9 cellular contexts compared by ENCODE assay signal in the genomic region with DNA sequence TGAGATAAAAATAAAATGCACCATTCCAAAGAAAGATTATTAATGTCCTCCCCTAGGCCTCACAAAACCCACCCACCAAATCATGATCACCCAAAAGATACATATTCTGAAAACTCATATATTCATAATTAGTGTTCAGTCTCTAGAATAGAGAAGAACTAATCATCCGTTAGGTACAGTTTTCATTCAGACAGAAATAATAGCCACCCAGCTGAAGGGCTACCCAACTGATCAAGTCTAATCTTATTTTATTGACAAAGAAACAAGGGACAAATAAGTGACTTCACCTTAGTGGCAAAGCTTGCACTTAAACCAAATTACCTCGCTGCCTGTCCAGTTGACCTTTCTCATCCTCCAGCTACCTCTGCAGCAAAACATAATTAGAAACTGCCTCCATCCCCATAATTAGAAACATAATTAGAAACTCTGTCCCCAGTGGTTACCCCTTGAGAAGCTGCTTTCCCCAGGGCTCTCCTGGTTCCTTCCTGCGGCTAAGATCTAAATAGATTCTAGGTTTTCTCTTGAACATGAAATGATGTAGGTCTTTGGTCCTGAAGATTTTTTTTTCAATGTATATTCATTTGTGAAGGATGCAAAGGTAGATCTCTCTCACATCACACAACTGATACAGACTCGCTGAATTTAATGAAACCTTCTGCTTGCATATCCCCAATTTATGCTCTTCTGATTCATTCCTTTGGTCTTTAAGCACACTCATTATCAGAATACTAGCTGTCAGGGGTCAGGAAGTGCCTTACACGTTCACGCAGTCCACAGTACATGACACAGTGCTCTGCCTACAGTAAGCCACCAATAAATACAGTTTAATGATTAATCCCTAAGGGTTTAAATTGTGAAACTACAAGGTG. TPM values are rescaled to one million over a fixed set of nuclear protein-coding genes. Genes with fewer than 3 reads are reported as not detected.
DNase-seq lines count a peak whose midpoint lies in the region; ATAC-seq, FAIRE-seq and TF ChIP-seq lines count a peak whose summit lies in the region.
"Had no signal": no experiment of that assay in that cellular context is flagged by ENCODE, and none has a peak within 500 bp of the region (broad histone marks: within the 10 kb centered on the region; RNA-seq: fewer than 3 reads in every experiment).

No MANE protein-coding gene starts in this region.

- FAIRE-seq in D721Med (lab: Jason Lieb, UNC): no peak
- FAIRE-seq: TTC549 had no signal

- H3K36me3 ChIP-seq in mucosa of descending colon (ENCODE audit: low read depth) (no peaks in the 10 kb centered on the region), ascending aorta (no peaks in the 10 kb centered on the region), heart right ventricle (peaks cover 0 to 11% (median 0%) of the 10 kb centered on the region in 9 donors)

- peaks cover 9% of the 10 kb centered on the region for H3K4me1 ChIP-seq in mucosa of descending colon (ENCODE audit: low read depth)
- no peaks in the 10 kb centered on the region for H3K4me1 ChIP-seq in ascending aorta
- peaks cover 0 to 5% (median 0%) of the 10 kb centered on the region in 9 donors for H3K4me1 ChIP-seq in heart right ventricle

- DNase-seq in mucosa of descending colon (peak in 1 of 3 donors; percentile 20), ascending aorta (ENCODE audit: low spot score in 2 of 2) (no peak), D721Med (ENCODE audit: insufficient read length, low spot score) (no peak), heart right ventricle (no peak)
- DNase-seq: NCI-H2081 had no signal

- no peak overlapping the region for H3K4me3 ChIP-seq in mucosa of descending colon
- H3K4me3 ChIP-seq in ascending aorta: no peak overlapping the region
- H3K4me3 ChIP-seq in heart right ventricle: no peak overlapping the region

- TF ChIP-seq CTCF in mucosa of descending colon (IDR thresholded peaks at IDR 0.05) (no peak), ascending aorta (IDR thresholded peaks at IDR 0.05) (no peak), D721Med (IDR thresholded peaks at IDR 0.05; ENCODE audit: insufficient read depth, missing control alignments) (no peak), heart right ventricle (IDR thresholded peaks at IDR 0.05) (no peak)

- no peaks in the 10 kb centered on the region for H3K9me3 ChIP-seq in mucosa of descending colon
- H3K9me3 ChIP-seq in ascending aorta: no peaks in the 10 kb centered on the region
- H3K9me3 ChIP-seq in heart right ventricle: no peaks in the 10 kb centered on the region

- H3K27me3 ChIP-seq in ascending aorta: no peaks in the 10 kb centered on the region
- H3K27me3 ChIP-seq in heart right ventricle: no peaks in the 10 kb centered on the region

- intact Hi-C loops in mucosa of descending colon (cut with DNase I, micrococcal nuclease) (no loop called here), ascending aorta (cut with DNase I) (no loop called here), heart right ventricle (cut with DNase I) (no loop called here)

- ATAC-seq in GM18861 (IDR thresholded peaks at IDR 0.05; ENCODE audit: unreplicated experiment) (peak; percentile 92), GM21526 (IDR thresholded peaks at IDR 0.05; ENCODE audit: low FRiP score, unreplicated experiment) (peak; percentile 72), HG03378 (IDR thresholded peaks at IDR 0.05; ENCODE audit: unreplicated experiment) (peak; percentile 93), mucosa of descending colon (peak; percentile 96), heart right ventricle (no peak)

- H3K27ac ChIP-seq in ascending aorta (no peak overlapping the region), heart right ventricle (no peak overlapping the region)

- 77 to 90% methylated on average over 6 of the region's 6 CpGs for WGBS in heart right ventricle, 2 donors

RNA-seq across cellular contexts. Expression of a gene that starts 46.3 kb away (rescaled TPM):
- 10 to 100 TPM; 43.0 to 68.6 (median 51.3) TPM for total RNA-seq in mucosa of descending colon
- total RNA-seq in ascending aorta: 9.8 TPM
- 10 to 100 TPM; 83.8 to 100.0 (median 91.6) TPM for total RNA-seq in heart right ventricle
- polyA plus RNA-seq in heart right ventricle: 10 to 100 TPM; 20.8 to 32.9 TPM

RNA-seq across cellular contexts. Expression of a gene that starts 58.4 kb away (rescaled TPM):
- 1 to 10 TPM in 1 of 3 donors, under 1 TPM in 2; 0.48 to 2.3 (median 0.75) TPM for total RNA-seq in mucosa of descending colon
- total RNA-seq in ascending aorta: not detected
- under 1 TPM in 5 of 10 donors, not detected in 5; 0.09 to 0.42 (median 0.24) TPM for total RNA-seq in heart right ventricle
- 1 to 10 TPM in 1 of 2 donors, under 1 TPM in 1; 0.16 to 1.7 TPM for polyA plus RNA-seq in heart right ventricle

Comparison
In these comparisons a context has a peak if more than half of its experiments do, and no peak if none do; other contexts are left out.
1. ATAC-seq: peak in GM18861 (single experiment), GM21526 (single experiment), HG03378 (single experiment) and mucosa of descending colon (single experiment); none in heart right ventricle (0 of 8).